Comparison of ENCODE assay signal across 14 cellular contexts in the genomic region with DNA sequence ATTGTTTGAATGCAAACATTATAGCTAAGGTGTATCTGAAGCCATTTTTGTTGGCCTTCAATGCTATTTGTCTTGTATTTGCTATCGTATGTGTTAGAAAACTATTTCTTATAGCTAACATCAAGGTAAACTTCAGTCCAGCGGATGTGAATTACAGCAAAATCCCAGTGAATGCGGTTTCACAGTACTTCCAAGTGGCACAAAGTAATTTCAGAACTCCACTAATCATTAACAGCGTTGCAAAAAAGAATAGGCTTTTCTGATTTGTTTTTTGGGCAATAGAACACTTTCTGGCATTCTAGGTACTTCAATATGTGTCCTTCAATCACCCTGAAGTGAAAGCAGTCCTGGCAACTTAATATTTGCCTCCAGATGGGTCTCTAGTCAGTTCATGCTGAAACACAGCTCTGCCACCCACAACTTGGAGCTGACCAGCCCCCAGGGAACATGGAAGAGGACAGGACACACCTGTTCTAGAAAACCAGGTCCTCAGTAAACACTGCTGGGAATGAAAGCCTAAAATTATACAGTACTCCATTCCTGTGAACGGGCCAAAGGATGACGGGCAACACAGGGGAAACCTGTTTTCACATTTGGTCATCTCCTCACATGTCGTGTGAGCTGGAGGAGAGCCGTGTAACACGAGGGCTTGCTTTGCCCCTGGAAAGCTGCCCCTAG. TPM values are rescaled to one million over a fixed set of nuclear protein-coding genes. Genes with fewer than 3 reads are reported as not detected.
DNase-seq lines count a peak whose midpoint lies in the region; ATAC-seq and TF ChIP-seq lines count a peak whose summit lies in the region.
"Had no signal": no experiment of that assay in that cellular context is flagged by ENCODE, and none has a peak within 500 bp of the region (broad histone marks: within the 10 kb centered on the region; RNA-seq: fewer than 3 reads in every experiment).

No MANE protein-coding gene starts in this region.

- H3K4me3 ChIP-seq in SK-N-SH (ENCODE audit: low read depth in 2 of 2, low read length in 1 of 2) = no peak overlapping the region
- no peak overlapping the region for H3K4me3 ChIP-seq in mesenchymal stem cell (ENCODE audit: insufficient read depth in 1 of 2, low read depth in 1 of 2, low read length in 2 of 2)
- H3K4me3 ChIP-seq in vagina = no peak overlapping the region

- POLR2A ChIA-PET in SK-N-SH (lab: Yijun Ruan, JAX) = no interaction called here

- no peak overlapping the region for H2AFZ ChIP-seq in SK-N-SH (ENCODE audit: low read depth)
- no peak overlapping the region for H2AFZ ChIP-seq in mesenchymal stem cell (ENCODE audit: low read depth, low read length)

- TF ChIP-seq CTCF in SK-N-SH (IDR thresholded peaks at IDR 0.05) (no peak), vagina (IDR thresholded peaks at IDR 0.05) (no peak)

- no peaks in the 10 kb centered on the region for H3K4me1 Mint-ChIP-seq in central memory CD8-positive, alpha-beta T cell
- H3K4me1 Mint-ChIP-seq in activated T-helper 17 cell treated with anti-CD3 and anti-CD28 coated beads, Interleukin-2, amount 50 U/mL, for 72 hours = peaks cover 6% of the 10 kb centered on the region

- no peak for TF ChIP-seq POLR2A in vagina (IDR thresholded peaks at IDR 0.05)

- no peaks in the 10 kb centered on the region for H3K9me2 ChIP-seq in SK-N-SH

- H3K9me3 ChIP-seq in SK-N-SH = no peaks in the 10 kb centered on the region
- H3K9me3 ChIP-seq in mesenchymal stem cell (ENCODE audit: control insufficient read depth, low read length) = no peaks in the 10 kb centered on the region
- no peaks in the 10 kb centered on the region for H3K9me3 ChIP-seq in vagina

- H3K23ac ChIP-seq in mesenchymal stem cell (ENCODE audit: low read length in 2 of 2) = no peak overlapping the region

- peaks cover 5 to 21% of the 10 kb centered on the region in 2 experiments for H3K4me1 ChIP-seq in SK-N-SH (ENCODE audit: control insufficient read depth in 1 of 2, insufficient read depth in 2 of 2, low read depth in 1 of 2, low read length in 1 of 2)
- H3K4me1 ChIP-seq in mesenchymal stem cell (ENCODE audit: control insufficient read depth, insufficient read depth, low read depth, low read length) = peaks cover 20% of the 10 kb centered on the region
- peaks cover 37% of the 10 kb centered on the region for H3K4me1 ChIP-seq in vagina

- TF ChIP-seq EP300 in SK-N-SH (IDR thresholded peaks at IDR 0.05; ENCODE audit: borderline replicate concordance in 1 of 2, low read depth in 1 of 2, low read length in 1 of 2) = no peak

- TF ChIP-seq RAD21 in SK-N-SH (IDR thresholded peaks at IDR 0.05; ENCODE audit: low read length) = no peak

- no peak overlapping the region for H2BK120ac ChIP-seq in mesenchymal stem cell (ENCODE audit: low read depth, low read length)

- DNase-seq in SK-N-SH (no peak), mesenchymal stem cell (no peak), vagina (ENCODE audit: extremely low spot score in 2 of 2) (no peak), NCI-H526 (lab: John Stamatoyannopoulos, UW) (no peak)
- no peak for DNase-seq in central memory CD8-positive, alpha-beta T cell (ENCODE audit: low spot score in 2 of 2)
- DNase-seq in activated naive CD4-positive, alpha-beta T cell treated with anti-CD3 and anti-CD28 coated beads, Interleukin-2, amount 50 U/mL, for 16 hours = no peak
- DNase-seq: CD4-positive, alpha-beta memory T cell; effector CD8-positive, alpha-beta T cell; NCI-H1092 treated with DMSO at 0.1 percent for 48 hours; NCI-H345; stimulated activated CD4-positive, alpha-beta T cell treated with anti-CD3 and anti-CD28 coated beads, Interleukin-2, amount 100 ng/mL, for 48 hours had no signal

- peaks cover 7 to 11% of the 10 kb centered on the region in 2 experiments for H3K36me3 ChIP-seq in SK-N-SH (replicated peaks in 1 of 2; ENCODE audit: control insufficient read depth in 1 of 2, insufficient read depth in 2 of 2, low read length in 1 of 2)
- peaks cover 9 to 50% of the 10 kb centered on the region in 2 experiments for H3K36me3 ChIP-seq in mesenchymal stem cell (ENCODE audit: control insufficient read depth in 1 of 2, insufficient read depth in 2 of 2, low read depth in 1 of 2, low read length in 2 of 2)
- peaks cover 0 to 7% of the 10 kb centered on the region in 2 donors for H3K36me3 ChIP-seq in vagina

- peak overlapping the region; percentile 98 for H2AK5ac ChIP-seq in mesenchymal stem cell (ENCODE audit: low read length, severe bottlenecking)

- H3K27me3 Mint-ChIP-seq in central memory CD8-positive, alpha-beta T cell = no peaks in the 10 kb centered on the region
- no peaks in the 10 kb centered on the region for H3K27me3 Mint-ChIP-seq in activated T-helper 17 cell treated with anti-CD3 and anti-CD28 coated beads, Interleukin-2, amount 50 U/mL, for 72 hours
- H3K27me3 Mint-ChIP-seq: CD4-positive, alpha-beta memory T cell; IgD-negative memory B cell had no signal

- no peak overlapping the region for H2BK12ac ChIP-seq in mesenchymal stem cell (ENCODE audit: low read length in 2 of 2)

- H3K79me2 ChIP-seq in SK-N-SH (ENCODE audit: insufficient read depth) = no peaks in the 10 kb centered on the region

- H3K14ac ChIP-seq in mesenchymal stem cell (ENCODE audit: low read length in 2 of 2) = no peak overlapping the region

- peaks cover 30% of the 10 kb centered on the region for H3K36me3 Mint-ChIP-seq in central memory CD8-positive, alpha-beta T cell (ENCODE audit: insufficient read depth)
- H3K36me3 Mint-ChIP-seq in activated T-helper 17 cell treated with anti-CD3 and anti-CD28 coated beads, Interleukin-2, amount 50 U/mL, for 72 hours (ENCODE audit: low read depth) = peaks cover 23% of the 10 kb centered on the region

- ATAC-seq in SK-N-SH treated with all-trans-retinoic acid at 6 μM for 48 hours = no peak
- ATAC-seq in central memory CD8-positive, alpha-beta T cell (replicated peaks; ENCODE audit: extremely low read depth, poor library complexity, severe bottlenecking) = no peak
- ATAC-seq in activated T-helper 17 cell treated with anti-CD3 and anti-CD28 coated beads, Interleukin-2, amount 50 U/mL, for 72 hours (replicated peaks) = no peak

- H3K4ac ChIP-seq in mesenchymal stem cell (ENCODE audit: low read depth in 1 of 2, low read length in 2 of 2) = no peak overlapping the region

- H3K4me2 ChIP-seq in SK-N-SH (peak overlapping the region; percentile 77), mesenchymal stem cell (ENCODE audit: low read length, poor library complexity, severe bottlenecking) (peak overlapping the region; percentile 41)

- no peaks in the 10 kb centered on the region for H3K27me3 ChIP-seq in SK-N-SH (ENCODE audit: insufficient read depth)
- no peaks in the 10 kb centered on the region for H3K27me3 ChIP-seq in mesenchymal stem cell (ENCODE audit: control insufficient read depth in 1 of 2, insufficient read depth in 1 of 2, low read length in 2 of 2)
- H3K27me3 ChIP-seq in vagina = no peaks in the 10 kb centered on the region

- WGBS in SK-N-SH (ENCODE audit: low lambda C conversion rate) = 88% methylated on average over 9 of the region's 9 CpGs
- 95% methylated on average over 9 of the region's 9 CpGs for WGBS in mesenchymal stem cell

- H3K4me3 Mint-ChIP-seq in central memory CD8-positive, alpha-beta T cell = no peak overlapping the region
- no peak overlapping the region for H3K4me3 Mint-ChIP-seq in activated T-helper 17 cell treated with anti-CD3 and anti-CD28 coated beads, Interleukin-2, amount 50 U/mL, for 72 hours
- H3K4me3 Mint-ChIP-seq: CD4-positive, alpha-beta memory T cell; IgD-negative memory B cell had no signal

- intact Hi-C loops in vagina (cut with DNase I) = no loop called here

- peaks cover 25% of the 10 kb centered on the region for H3F3A ChIP-seq in SK-N-SH (replicated peaks; ENCODE audit: insufficient read depth)

- no peak overlapping the region for H4K8ac ChIP-seq in mesenchymal stem cell (ENCODE audit: low read length)

- no peaks in the 10 kb centered on the region for H3K9me3 Mint-ChIP-seq in central memory CD8-positive, alpha-beta T cell
- no peaks in the 10 kb centered on the region for H3K9me3 Mint-ChIP-seq in activated T-helper 17 cell treated with anti-CD3 and anti-CD28 coated beads, Interleukin-2, amount 50 U/mL, for 72 hours
- H3K9me3 Mint-ChIP-seq: CD4-positive, alpha-beta memory T cell; IgD-negative memory B cell had no signal

- H3K27ac ChIP-seq in SK-N-SH (ENCODE audit: low read depth in 2 of 2, low read length in 1 of 2) (peak overlapping the region; percentile 53 to 85; a peak in 3 of 4 replicates), mesenchymal stem cell (ENCODE audit: low read length, poor library complexity, severe bottlenecking) (peak overlapping the region; percentile 96), vagina (peak overlapping the region; percentile 46)

- no peaks in the 10 kb centered on the region for H4K20me1 ChIP-seq in SK-N-SH (ENCODE audit: insufficient read depth)

- H3K18ac ChIP-seq in mesenchymal stem cell (ENCODE audit: low read depth in 1 of 2, low read length in 2 of 2) = no peak overlapping the region

- no peak overlapping the region for H2BK15ac ChIP-seq in mesenchymal stem cell (ENCODE audit: low read depth, poor library complexity, severe bottlenecking)

- H3K9ac ChIP-seq in SK-N-SH (peak overlapping the region; percentile 55; the same call in 1 of the 2 replicates), mesenchymal stem cell (ENCODE audit: low read length) (peak overlapping the region; percentile 68)

- H3K79me1 ChIP-seq in mesenchymal stem cell (replicated peaks; ENCODE audit: low read length, poor library complexity, severe bottlenecking) = peaks cover 8% of the 10 kb centered on the region

- CTCF ChIA-PET in SK-N-SH (lab: Yijun Ruan, JAX) = interaction anchor here (1.2 to 1.5 kb wide), 2 partner anchors 10 to 13 kb away, joined by 4 to 6 read pairs; no protein-coding TSS in a partner anchor

- peak overlapping the region; percentile 85 for H2BK5ac ChIP-seq in mesenchymal stem cell (ENCODE audit: low read depth, low read length, poor library complexity, severe bottlenecking)

- H4K91ac ChIP-seq in mesenchymal stem cell (ENCODE audit: low read length) = no peak overlapping the region

- peak overlapping the region; percentile 79 for H3K27ac Mint-ChIP-seq in central memory CD8-positive, alpha-beta T cell (ENCODE audit: low read depth)
- no peak overlapping the region for H3K27ac Mint-ChIP-seq in activated T-helper 17 cell treated with anti-CD3 and anti-CD28 coated beads, Interleukin-2, amount 50 U/mL, for 72 hours
- H3K27ac Mint-ChIP-seq: IgD-negative memory B cell had no signal

RNA-seq across cellular contexts. Expression of a gene that starts 9.7 kb away (rescaled TPM):
- polyA plus RNA-seq in SK-N-SH (2012; rRNA removed) = 29.8 and 35.5 TPM in 2 replicates
- polyA plus RNA-seq in SK-N-SH (2012; cell fraction: cytosol; rRNA removed) = 47.9 and 55.7 TPM in 2 replicates
- 6.6 and 12.2 TPM in 2 replicates for polyA plus RNA-seq in SK-N-SH (2012; cell fraction: nucleus; rRNA removed)
- polyA plus RNA-seq in mesenchymal stem cell (2013, experiment 1 of 2) = 39.7 TPM
- polyA plus RNA-seq in mesenchymal stem cell (2013, experiment 2 of 2) = 41.1 TPM
- 21.4 TPM for total RNA-seq in vagina
- total RNA-seq in activated T-helper 17 cell treated with anti-CD3 and anti-CD28 coated beads, Interleukin-2, amount 50 U/mL, for 72 hours = 10 to 100 TPM; 23.9 to 42.3 TPM

RNA-seq across cellular contexts. Expression of a gene that starts 32.6 kb away (rescaled TPM):
- 1.0 and 1.2 TPM in 2 replicates for polyA plus RNA-seq in SK-N-SH (2012; rRNA removed)
- polyA plus RNA-seq in SK-N-SH (2012; cell fraction: cytosol; rRNA removed) = 0.51 and 0.79 TPM in 2 replicates
- polyA plus RNA-seq in SK-N-SH (2012; cell fraction: nucleus; rRNA removed) = 2.2 and 2.4 TPM in 2 replicates
- polyA plus RNA-seq in mesenchymal stem cell (2013, experiment 1 of 2) = 0.32 TPM
- 0.29 TPM for polyA plus RNA-seq in mesenchymal stem cell (2013, experiment 2 of 2)
- total RNA-seq in vagina = not detected
- total RNA-seq in activated T-helper 17 cell treated with anti-CD3 and anti-CD28 coated beads, Interleukin-2, amount 50 U/mL, for 72 hours = 1 to 10 TPM; 1.1 to 2.4 TPM

RNA-seq across cellular contexts. Expression of a gene that starts 54.1 kb away (rescaled TPM):
- polyA plus RNA-seq in SK-N-SH (2012; rRNA removed) = 0.77 and 0.88 TPM in 2 replicates
- polyA plus RNA-seq in SK-N-SH (2012; cell fraction: cytosol; rRNA removed) = 0.68 and 1.3 TPM in 2 replicates
- 0.29 and 0.39 TPM in 2 replicates for polyA plus RNA-seq in SK-N-SH (2012; cell fraction: nucleus; rRNA removed)
- 0.19 TPM for polyA plus RNA-seq in mesenchymal stem cell (2013, experiment 1 of 2)
- polyA plus RNA-seq in mesenchymal stem cell (2013, experiment 2 of 2) = 0.05 TPM
- not detected for total RNA-seq in vagina
- total RNA-seq in activated T-helper 17 cell treated with anti-CD3 and anti-CD28 coated beads, Interleukin-2, amount 50 U/mL, for 72 hours = under 1 TPM; 0.22 to 0.61 TPM
- total RNA-seq: CD4-positive, alpha-beta memory T cell had no signal
- polyA plus RNA-seq: CD4-positive, alpha-beta memory T cell; IgD-negative memory B cell had no signal

Comparison
In these comparisons a context has a peak if more than half of its experiments do, and no peak if none do; other contexts are left out.
1. H3K27ac ChIP-seq: peak in every context shown above with its lines; median percentile 96 in mesenchymal stem cell; 69 in SK-N-SH; 46 in vagina.